Comparison of ENCODE assay signal across 2 cellular contexts in genomic region chr18:34880882-34881852, GRCh38.
TF ChIP-seq lines count a peak whose summit lies in the region.

No MANE protein-coding gene starts in this region.

TF ChIP-seq in H1, 55 proteins besides CTCF, POLR2A, EP300 and RAD21:
- TF ChIP-seq KDM5A (IDR thresholded peaks at IDR 0.05; ENCODE audit: low read length) (no peak), USF2 (IDR thresholded peaks at IDR 0.05; ENCODE audit: low read length) (no peak), ATF2 (IDR thresholded peaks at IDR 0.05; ENCODE audit: low read length) (no peak), SIX5 (IDR thresholded peaks at IDR 0.05; ENCODE audit: low read depth, low read length) (no peak), BCL11A (IDR thresholded peaks at IDR 0.05; ENCODE audit: low read depth in 2 of 2, low read length in 2 of 2) (no peak)
TF ChIP-seq in H1: peak in this region for 0.

TF ChIP-seq in GM23338, 12 proteins besides CTCF, POLR2A, EP300 and RAD21:
- TF ChIP-seq EZH2phosphoT487 (IDR thresholded peaks at IDR 0.05; ENCODE audit: unreplicated experiment) (no peak), ZNF114 (CRISPR knock-in tag; IDR thresholded peaks at IDR 0.05) (no peak), EZH2 (IDR thresholded peaks at IDR 0.05; ENCODE audit: low read depth, unreplicated experiment) (no peak), STAT1 (IDR thresholded peaks at IDR 0.05; ENCODE audit: unreplicated experiment) (no peak), NANOG (IDR thresholded peaks at IDR 0.05; ENCODE audit: borderline replicate concordance) (no peak), CREB1 (CRISPR knock-in tag; IDR thresholded peaks at IDR 0.05; ENCODE audit: low read depth) (no peak)
TF ChIP-seq in GM23338: peak in this region for 0.
